In the genomic region with DNA sequence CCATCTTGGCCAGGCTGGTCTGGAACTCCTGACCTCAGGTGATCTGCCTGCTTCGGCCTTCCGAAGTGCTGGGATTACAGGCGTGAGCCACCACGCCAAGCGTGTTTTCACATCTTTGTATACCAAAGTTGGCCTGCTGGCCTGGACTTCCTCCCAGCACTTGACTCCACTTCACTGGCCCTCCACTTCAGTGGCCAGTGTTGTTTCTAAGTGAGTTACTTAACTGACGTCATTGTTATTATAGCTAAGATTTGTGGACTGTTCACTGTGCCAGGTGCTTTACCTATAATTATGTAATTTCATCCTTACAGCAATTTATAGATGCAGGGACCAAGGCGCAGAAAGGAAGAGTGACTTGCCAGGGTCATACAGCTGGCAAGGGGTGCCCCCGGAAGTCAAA, we compare ENCODE assay signal across 12 cellular contexts. TPM values are rescaled to one million over a fixed set of nuclear protein-coding genes. Genes with fewer than 3 reads are reported as not detected.
DNase-seq lines count a peak whose midpoint lies in the region; ATAC-seq, FAIRE-seq and TF ChIP-seq lines count a peak whose summit lies in the region.
"Had no signal": no experiment of that assay in that cellular context is flagged by ENCODE, and none has a peak within 500 bp of the region (broad histone marks: within the 10 kb centered on the region; RNA-seq: fewer than 3 reads in every experiment).

No MANE protein-coding gene starts in this region.

- intact Hi-C loops in endothelial cell of umbilical vein (cut with micrococcal nuclease): loop anchor here (1.0 to 10.0 kb wide), 6 partner anchors 47 to 358 kb away; no protein-coding TSS in a partner anchor
- intact Hi-C loops in thyroid gland (cut with DNase I): no loop called here

- TF ChIP-seq CTCF in endothelial cell of umbilical vein (IDR thresholded peaks at IDR 0.05; ENCODE audit: extremely low read depth in 1 of 2, insufficient read depth in 1 of 2, low read depth in 1 of 2, low read length in 2 of 2) (no peak), thyroid gland (IDR thresholded peaks at IDR 0.05) (no peak)

- H3K36me3 ChIP-seq in endothelial cell of umbilical vein (ENCODE audit: control insufficient read depth in 2 of 2, extremely low read depth in 1 of 2, insufficient read depth in 2 of 2, low read length in 2 of 2) (peaks cover 0 to 7% of the 10 kb centered on the region in 2 experiments), thyroid gland (no peaks in the 10 kb centered on the region)

- no peaks in the 10 kb centered on the region for H3K4me1 Mint-ChIP-seq in effector memory CD8-positive, alpha-beta T cell (ENCODE audit: low read depth in 2 of 2)

- CTCF ChIA-PET in endothelial cell of umbilical vein (lab: Charles Lee): interaction anchor here (1.2 to 5.7 kb wide), 7 partner anchors 10 to 146 kb away, joined by 3 to 68 read pairs (median 9); partner anchors contain the start of gene HRH1

- WGBS in thyroid gland, 2 donors: 42 to 68% methylated on average over 8 of the region's 8 CpGs

- H3K9me3 Mint-ChIP-seq in effector memory CD8-positive, alpha-beta T cell: no peaks in the 10 kb centered on the region
- H3K9me3 Mint-ChIP-seq: CD8-positive, alpha-beta T cell had no signal

- no peak for FAIRE-seq in endothelial cell of umbilical vein (lab: Jason Lieb, UNC)
- FAIRE-seq: H54 had no signal

- POLR2A ChIA-PET in endothelial cell of umbilical vein (lab: Charles Lee): no interaction called here

- H3K27ac ChIP-seq in endothelial cell of umbilical vein (ENCODE audit: insufficient read depth, low read depth, low read length): peak overlapping the region; percentile 38
- H3K27ac ChIP-seq in thyroid gland: peak overlapping the region in 2 of 3 donors; percentile 67 to 74
- H3K27ac ChIP-seq: SJSA1 had no signal

- no peak overlapping the region for H3K27ac Mint-ChIP-seq in effector memory CD8-positive, alpha-beta T cell
- H3K27ac Mint-ChIP-seq: CD8-positive, alpha-beta T cell had no signal

- no peaks in the 10 kb centered on the region for H3K36me3 Mint-ChIP-seq in effector memory CD8-positive, alpha-beta T cell (ENCODE audit: insufficient read depth)
- H3K36me3 Mint-ChIP-seq: CD8-positive, alpha-beta T cell had no signal

- H2AFZ ChIP-seq in endothelial cell of umbilical vein (ENCODE audit: low read depth, low read length): no peak overlapping the region

- H3K27me3 ChIP-seq in endothelial cell of umbilical vein (ENCODE audit: control insufficient read depth in 2 of 2, insufficient read depth in 2 of 2, low read length in 2 of 2) (no peaks in the 10 kb centered on the region), thyroid gland (no peaks in the 10 kb centered on the region)
- H3K27me3 ChIP-seq: SJSA1 had no signal

- H3K4me2 ChIP-seq in endothelial cell of umbilical vein (ENCODE audit: insufficient read depth, low read length): no peak overlapping the region

- TF ChIP-seq POLR2A in endothelial cell of umbilical vein (IDR thresholded peaks at IDR 0.05; ENCODE audit: low read depth, low read length) (no peak), thyroid gland (IDR thresholded peaks at IDR 0.05) (no peak)

- no peak overlapping the region for H3K4me3 Mint-ChIP-seq in effector memory CD8-positive, alpha-beta T cell
- H3K4me3 Mint-ChIP-seq: CD8-positive, alpha-beta T cell had no signal

- BruUV-seq in endothelial cell of umbilical vein (replicated peaks; lab: Mats Ljungman, UMichigan): no TSS peak

- H3K9me3 ChIP-seq in endothelial cell of umbilical vein (replicated peaks; ENCODE audit: control insufficient read depth, insufficient read depth, low read length) (no peaks in the 10 kb centered on the region), thyroid gland (no peaks in the 10 kb centered on the region)
- H3K9me3 ChIP-seq: SJSA1 had no signal

- peaks cover 51% of the 10 kb centered on the region for H3K4me1 ChIP-seq in endothelial cell of umbilical vein (ENCODE audit: control insufficient read depth, extremely low read depth, insufficient read depth, low read length)
- H3K4me1 ChIP-seq in thyroid gland: peaks cover 14 to 41% of the 10 kb centered on the region in 2 donors

- dilution Hi-C loops in endothelial cell of umbilical vein (cut with MboI; ENCODE audit: extremely low pct_ligation_motif_present, low sequenced_read_pairs): no loop called here

- no peaks in the 10 kb centered on the region for H4K20me1 ChIP-seq in endothelial cell of umbilical vein (replicated peaks; ENCODE audit: control insufficient read depth, extremely low read depth, insufficient read depth, low read length)

- no peak overlapping the region for H3K9ac ChIP-seq in endothelial cell of umbilical vein (replicated peaks; ENCODE audit: extremely low read depth, insufficient read depth, low read length)

- no peak for ATAC-seq in effector memory CD8-positive, alpha-beta T cell (replicated peaks)
- no peak for ATAC-seq in left lobe of liver
- ATAC-seq: CD8-positive, alpha-beta T cell had no signal

- no peak overlapping the region for H3K4me3 ChIP-seq in endothelial cell of umbilical vein (replicated peaks in 1 of 3; ENCODE audit: insufficient read depth in 1 of 3, low read depth in 1 of 3, low read length in 3 of 3)
- no peak overlapping the region for H3K4me3 ChIP-seq in thyroid gland (replicated peaks in 1 of 3)
- H3K4me3 ChIP-seq: SJSA1 had no signal

- no peaks in the 10 kb centered on the region for H3K9me1 ChIP-seq in endothelial cell of umbilical vein (replicated peaks; ENCODE audit: control insufficient read depth, extremely low read depth, insufficient read depth, low read length)

- H3K27me3 Mint-ChIP-seq in effector memory CD8-positive, alpha-beta T cell: peaks cover 33 to 63% of the 10 kb centered on the region in 2 donors

- peaks cover 66% of the 10 kb centered on the region for H3K79me2 ChIP-seq in endothelial cell of umbilical vein (ENCODE audit: control insufficient read depth, insufficient read depth, low read length)

- peak; percentile 57 for DNase-seq in NCI-H1105 treated with DMSO at 0.1 percent for 48 hours (lab: John Stamatoyannopoulos, UW)
- peak; percentile 93 for DNase-seq in NCI-H69 (lab: John Stamatoyannopoulos, UW)
- no peak for DNase-seq in endothelial cell of umbilical vein (ENCODE audit: low read depth, low spot score)
- peak; percentile 90 for DNase-seq in thyroid gland
- DNase-seq in effector memory CD8-positive, alpha-beta T cell: no peak
- no peak for DNase-seq in left lobe of liver (ENCODE audit: low spot score)
- DNase-seq in activated effector memory CD4-positive, alpha-beta T cell treated with Interleukin-2 at 50 U/mL for 16 hours: no peak
- DNase-seq: CD8-positive, alpha-beta T cell; NCI-H1694; OCI-M1 had no signal

TF ChIP-seq in endothelial cell of umbilical vein, 7 proteins besides CTCF, POLR2A, EP300 and RAD21:
- TF ChIP-seq, protein P1, sequence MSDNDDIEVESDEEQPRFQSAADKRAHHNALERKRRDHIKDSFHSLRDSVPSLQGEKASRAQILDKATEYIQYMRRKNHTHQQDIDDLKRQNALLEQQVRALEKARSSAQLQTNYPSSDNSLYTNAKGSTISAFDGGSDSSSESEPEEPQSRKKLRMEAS (IDR thresholded peaks at IDR 0.05; ENCODE audit: insufficient read depth, insufficient read length): no peak
- TF ChIP-seq POLR2AphosphoS5 (IDR thresholded peaks at IDR 0.05; ENCODE audit: insufficient read depth, low read depth, low read length): no peak
- no peak for TF ChIP-seq EZH2 (IDR thresholded peaks at IDR 0.05; ENCODE audit: borderline replicate concordance, low read depth, low read length, severe bottlenecking)
- no peak for TF ChIP-seq FOS (IDR thresholded peaks at IDR 0.05; ENCODE audit: borderline replicate concordance, insufficient read depth, low read length)
- no peak for TF ChIP-seq MYC (IDR thresholded peaks at IDR 0.05; ENCODE audit: low read depth, low read length)
- TF ChIP-seq JUN (IDR thresholded peaks at IDR 0.05; ENCODE audit: borderline replicate concordance, insufficient read depth, insufficient read length, low read depth): no peak
- TF ChIP-seq GATA2 (IDR thresholded peaks at IDR 0.05; ENCODE audit: insufficient read depth, insufficient read length, low read depth, low read length): no peak

RNA-seq across cellular contexts. Expression of gene HRH1, which starts 52.0 kb away (rescaled TPM):
- 16.2 and 22.0 TPM in 2 replicates for total RNA-seq in endothelial cell of umbilical vein
- 21.2 and 23.4 TPM in 2 replicates for polyA plus RNA-seq in endothelial cell of umbilical vein
- polyA plus RNA-seq in endothelial cell of umbilical vein (2011; cell fraction: cytosol; rRNA removed): 13.6 and 15.2 TPM in 2 replicates
- polyA plus RNA-seq in endothelial cell of umbilical vein (2011; cell fraction: nucleus; rRNA removed): 14.4 and 15.0 TPM in 2 replicates
- polyA plus RNA-seq in endothelial cell of umbilical vein (2012): 13.6 and 15.6 TPM in 2 replicates
- polyA minus RNA-seq in endothelial cell of umbilical vein: 54.7 and 62.5 TPM in 2 replicates
- polyA minus RNA-seq in endothelial cell of umbilical vein (2011; cell fraction: cytosol; rRNA and poly(A)+ RNA removed): 4.6 TPM
- 21.1 and 24.5 TPM in 2 replicates for polyA minus RNA-seq in endothelial cell of umbilical vein (2011; cell fraction: nucleus; rRNA and poly(A)+ RNA removed)
- total RNA-seq in thyroid gland: 1 to 10 TPM in 3 of 4 donors, not detected in 1; 1.9 to 2.6 (median 2.4) TPM
- total RNA-seq in left lobe of liver: 0.50 TPM
- total RNA-seq: CD8-positive, alpha-beta T cell had no signal

Comparison
In these comparisons a context has a peak if more than half of its experiments do, and no peak if none do; other contexts are left out.
1. DNase-seq: peak in NCI-H1105 treated with DMSO at 0.1 percent for 48 hours (single experiment), NCI-H69 (single experiment) and thyroid gland (2 of 2); none in endothelial cell of umbilical vein (single experiment), effector memory CD8-positive, alpha-beta T cell (0 of 3), left lobe of liver (single experiment) and activated effector memory CD4-positive, alpha-beta T cell treated with Interleukin-2 at 50 U/mL for 16 hours (single experiment).